18 cellular contexts compared by ENCODE assay signal in the genomic region with DNA sequence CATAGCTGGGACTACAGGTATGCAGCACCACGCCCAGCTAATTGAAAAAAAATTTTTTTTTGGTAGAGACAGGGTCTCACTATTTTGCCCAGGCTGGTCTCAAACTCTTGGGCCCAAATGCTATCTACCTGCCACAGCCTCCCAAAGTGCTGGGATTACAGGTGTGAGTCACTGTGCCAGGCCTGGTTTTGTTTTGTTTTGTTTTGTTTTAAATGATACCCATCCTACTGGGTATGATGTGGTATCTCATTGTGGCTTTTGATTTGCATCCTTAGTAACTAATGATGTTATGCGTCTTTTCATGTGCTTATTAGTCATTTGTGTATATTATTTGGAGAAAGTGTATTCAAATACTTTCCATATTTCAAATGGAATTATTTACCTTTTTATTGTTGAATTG.
"Had no signal": no experiment of that assay in that cellular context is flagged by ENCODE, and none has a peak within 500 bp of the region (broad histone marks: within the 10 kb centered on the region; RNA-seq: fewer than 3 reads in every experiment).

No MANE protein-coding gene starts in this region.

- DNase-seq: effector memory CD4-positive, alpha-beta T cell; gastrocnemius medialis; heart right ventricle; hypothalamus; kidney glomerular epithelial cell; mucosa of descending colon; naive thymus-derived CD8-positive, alpha-beta T cell; nucleus accumbens; ovary; sigmoid colon; stimulated activated CD4-positive, alpha-beta T cell treated with anti-CD3 and anti-CD28 coated beads, Interleukin-2, amount 100 ng/mL, for 48 hours; stomach; substantia nigra; transverse colon had no signal

- ATAC-seq: esophagus mucosa; gastrocnemius medialis; heart right ventricle; mucosa of descending colon; naive thymus-derived CD8-positive, alpha-beta T cell had no signal

- H3K27me3 ChIP-seq: gastrocnemius medialis, heart right ventricle, ovary, right atrium auricular region, sigmoid colon, stomach, transverse colon had no signal

- H3K4me1 ChIP-seq: gastrocnemius medialis, right atrium auricular region, sigmoid colon had no signal

- H3K36me3 ChIP-seq: ovary had no signal

- H3K4me3 ChIP-seq: gastrocnemius medialis, heart right ventricle, mucosa of descending colon, ovary, right atrium auricular region, sigmoid colon, skin epidermis, stomach, thoracic aorta, transverse colon had no signal

- H3K9me3 ChIP-seq: gastrocnemius medialis, heart right ventricle, mucosa of descending colon, ovary, right atrium auricular region, sigmoid colon, stomach, thoracic aorta, transverse colon had no signal

- H3K27ac ChIP-seq: gastrocnemius medialis, heart right ventricle, ovary, right atrium auricular region, sigmoid colon, skin epidermis, stomach, thoracic aorta, transverse colon had no signal
